In the genomic region with DNA sequence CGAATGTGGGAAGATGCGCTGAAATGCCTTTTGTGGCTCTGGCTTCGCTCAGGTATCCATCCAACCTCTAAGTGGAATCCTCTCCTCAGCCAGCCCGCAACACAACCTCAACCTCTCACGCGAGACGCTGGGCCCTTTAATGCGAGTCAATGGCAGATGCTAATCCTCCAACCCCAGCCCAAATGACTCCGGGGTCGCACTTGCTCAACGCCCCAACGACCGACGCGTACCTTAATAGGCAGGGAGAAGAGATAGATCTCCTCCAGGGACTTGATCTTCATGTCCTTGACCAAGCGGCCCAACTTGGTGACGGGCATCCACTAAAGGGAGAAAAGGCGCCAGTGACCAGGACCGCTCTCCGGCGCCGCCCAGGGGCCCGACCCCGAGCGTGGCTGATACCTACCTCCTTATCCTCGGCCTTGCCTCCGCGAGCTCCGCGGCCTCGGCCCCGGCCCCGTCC, we compare ENCODE assay signal across 9 cellular contexts. TPM values are rescaled to one million over a fixed set of nuclear protein-coding genes. Genes with fewer than 3 reads are reported as not detected.
DNase-seq lines count a peak whose midpoint lies in the region; ATAC-seq and TF ChIP-seq lines count a peak whose summit lies in the region.
"Had no signal": no experiment of that assay in that cellular context is flagged by ENCODE, and none has a peak within 500 bp of the region (broad histone marks: within the 10 kb centered on the region; RNA-seq: fewer than 3 reads in every experiment).

No MANE protein-coding gene starts in this region.

- H3K27ac ChIP-seq in 22Rv1 (peak overlapping the region; percentile 96), Karpas-422 (ENCODE audit: low read length) (peak overlapping the region; percentile 94)

- no peak overlapping the region for H2AFZ ChIP-seq in Karpas-422 (ENCODE audit: low read length)

- no peaks in the 10 kb centered on the region for H3K27me3 ChIP-seq in Karpas-422 (ENCODE audit: low read length)
- H3K27me3 ChIP-seq in iPS-15b (ENCODE audit: control insufficient read depth, insufficient read depth, low read length): no peaks in the 10 kb centered on the region

- peaks cover 41% of the 10 kb centered on the region for H3K4me1 ChIP-seq in Karpas-422 (ENCODE audit: low read length)
- peaks cover 6% of the 10 kb centered on the region for H3K4me1 ChIP-seq in iPS-15b (ENCODE audit: control insufficient read depth, insufficient read depth, low read length)

- H3K4me2 ChIP-seq in Karpas-422 (ENCODE audit: low read depth, low read length, poor library complexity, severe bottlenecking): peak overlapping the region; percentile 97

- H3K4me3 ChIP-seq in Karpas-422 (ENCODE audit: low read length): peak overlapping the region; percentile 81
- peak overlapping the region; percentile 87 for H3K4me3 ChIP-seq in iPS-15b (ENCODE audit: low read depth, low read length)

- peak; percentile 2 for ATAC-seq in GM18873 (IDR thresholded peaks at IDR 0.05; ENCODE audit: low FRiP score, unreplicated experiment)
- no peak for ATAC-seq in activated naive CD8-positive, alpha-beta T cell treated with anti-CD3 and anti-CD28 coated beads, Interleukin-2, amount 50 U/mL, for 24 hours

- no peaks in the 10 kb centered on the region for H3K9me2 ChIP-seq in Karpas-422 (replicated peaks; ENCODE audit: insufficient read depth, low read length)

- peaks cover 23% of the 10 kb centered on the region for H3K36me3 ChIP-seq in Karpas-422 (ENCODE audit: insufficient read depth, low read length)
- peaks cover 27% of the 10 kb centered on the region for H3K36me3 ChIP-seq in iPS-15b (ENCODE audit: control insufficient read depth, insufficient read depth, low read length)

- peaks cover 52% of the 10 kb centered on the region for H3K36me3 Mint-ChIP-seq in activated naive CD8-positive, alpha-beta T cell treated with anti-CD3 and anti-CD28 coated beads, Interleukin-2, amount 50 U/mL, for 24 hours (ENCODE audit: low read depth)

- H3K9me3 ChIP-seq in Karpas-422 (ENCODE audit: low read length): no peaks in the 10 kb centered on the region
- H3K9me3 ChIP-seq in iPS-15b (ENCODE audit: control insufficient read depth, insufficient read depth, low read length): no peaks in the 10 kb centered on the region

- H4K20me1 ChIP-seq in Karpas-422 (ENCODE audit: insufficient read depth, low read depth, low read length): peaks cover 19% of the 10 kb centered on the region

- peaks cover 44% of the 10 kb centered on the region for H3K79me2 ChIP-seq in Karpas-422 (ENCODE audit: low read length)

- no peaks in the 10 kb centered on the region for H3K9me3 Mint-ChIP-seq in activated naive CD8-positive, alpha-beta T cell treated with anti-CD3 and anti-CD28 coated beads, Interleukin-2, amount 50 U/mL, for 24 hours

- peak overlapping the region; percentile 100 for H3K4me3 Mint-ChIP-seq in activated naive CD8-positive, alpha-beta T cell treated with anti-CD3 and anti-CD28 coated beads, Interleukin-2, amount 50 U/mL, for 24 hours

- H3K27ac Mint-ChIP-seq in activated naive CD8-positive, alpha-beta T cell treated with anti-CD3 and anti-CD28 coated beads, Interleukin-2, amount 50 U/mL, for 24 hours: peak overlapping the region; percentile 100

- peak overlapping the region; percentile 95 for H3K9ac ChIP-seq in Karpas-422 (ENCODE audit: low read length)
- peak overlapping the region; percentile 96 for H3K9ac ChIP-seq in iPS-15b (ENCODE audit: low read depth, low read length)

- peak; percentile 58 for TF ChIP-seq CTCF in 22Rv1 (IDR thresholded peaks at IDR 0.05)

- no peaks in the 10 kb centered on the region for H3K27me3 Mint-ChIP-seq in activated naive CD8-positive, alpha-beta T cell treated with anti-CD3 and anti-CD28 coated beads, Interleukin-2, amount 50 U/mL, for 24 hours

- peaks cover 44% of the 10 kb centered on the region for H3K4me1 Mint-ChIP-seq in activated naive CD8-positive, alpha-beta T cell treated with anti-CD3 and anti-CD28 coated beads, Interleukin-2, amount 50 U/mL, for 24 hours

- DNase-seq in Karpas-422 (no peak), NCI-H510A (lab: John Stamatoyannopoulos, UW) (no peak), NCI-H526 treated with DMSO at 0.1 percent for 48 hours (lab: John Stamatoyannopoulos, UW) (no peak)
- no peak for DNase-seq in activated naive CD8-positive, alpha-beta T cell treated with anti-CD3 and anti-CD28 coated beads, Interleukin-2, amount 50 U/mL, for 24 hours
- DNase-seq in stimulated activated CD4-positive, alpha-beta T cell treated with anti-CD3 and anti-CD28 coated beads, Interleukin-4, amount 100 ng/mL, for 24 hours: peak; percentile 52

RNA-seq across cellular contexts. Expression of a gene that starts 0.6 kb away (rescaled TPM):
- 3,837 and 4,799 TPM in 2 replicates for total RNA-seq in Karpas-422 (2014; rRNA removed; shearing (Covaris generic); ENCODE audit: low replicate concordance)

RNA-seq across cellular contexts. Expression of a gene that starts 2.6 kb away (rescaled TPM):
- not detected in 2 replicates for total RNA-seq in Karpas-422 (2014; rRNA removed; shearing (Covaris generic); ENCODE audit: low replicate concordance)
- total RNA-seq: renal cortical epithelial cell had no signal

RNA-seq across cellular contexts. Expression of a gene that starts 4.7 kb away (rescaled TPM):
- 288 and 537 TPM in 2 replicates for total RNA-seq in Karpas-422 (2014; rRNA removed; shearing (Covaris generic); ENCODE audit: low replicate concordance)

RNA-seq across cellular contexts. Expression of a gene that starts 7.8 kb away (rescaled TPM):
- 25.4 and 48.6 TPM in 2 replicates for total RNA-seq in Karpas-422 (2014; rRNA removed; shearing (Covaris generic); ENCODE audit: low replicate concordance)

RNA-seq across cellular contexts. Expression of a gene that starts 9.6 kb away (rescaled TPM):
- not detected in 2 replicates for total RNA-seq in Karpas-422 (2014; rRNA removed; shearing (Covaris generic); ENCODE audit: low replicate concordance)
- total RNA-seq: renal cortical epithelial cell had no signal
